ENCODE assay signal across 8 cellular contexts in the genomic region with DNA sequence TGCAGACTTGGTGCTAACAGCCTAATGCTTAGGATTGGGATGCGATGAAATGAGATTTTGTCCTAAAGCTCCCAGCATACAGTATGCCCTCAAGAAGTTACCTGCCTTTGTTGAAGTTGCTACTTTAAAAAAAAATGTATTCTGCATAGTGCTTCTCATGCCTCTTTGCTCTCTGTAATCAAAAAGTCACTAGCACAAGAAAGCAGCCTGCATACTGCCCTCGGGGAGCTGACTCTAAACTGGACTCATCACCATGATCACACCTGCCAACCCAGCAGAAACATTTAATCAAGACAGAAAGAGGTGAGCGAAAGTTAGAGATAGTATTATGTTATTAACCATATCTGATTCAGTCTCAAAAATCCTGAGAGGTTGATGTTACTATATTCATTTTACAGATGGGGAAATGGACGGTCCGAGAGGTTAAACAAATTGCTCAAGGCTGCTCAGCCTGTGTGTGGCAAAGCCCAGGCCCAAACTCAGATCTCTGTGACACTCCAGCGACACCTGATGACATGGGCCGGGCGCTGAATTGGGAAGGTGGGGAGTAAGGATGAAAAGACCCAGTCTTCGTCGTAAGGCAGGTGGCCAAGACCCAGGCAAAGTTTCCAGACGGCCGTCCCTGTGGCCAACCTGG. TPM values are rescaled to one million over a fixed set of nuclear protein-coding genes. Genes with fewer than 3 reads are reported as not detected.
DNase-seq lines count a peak whose midpoint lies in the region; ATAC-seq, FAIRE-seq and TF ChIP-seq lines count a peak whose summit lies in the region.

No MANE protein-coding gene starts in this region.

- H3K36me3 Mint-ChIP-seq in T-cell: no peaks in the 10 kb centered on the region

- H2AFZ ChIP-seq in HepG2 (ENCODE audit: low read length): no peak overlapping the region

- no peak for TF ChIP-seq RAD21 in HepG2 (CRISPR knock-in tag; IDR thresholded peaks at IDR 0.05)

- POLR2A ChIA-PET in T-cell (lab: Charles Lee): interaction anchor here in 1 of 2 donors (0.6 kb wide), 1 partner anchor 11 kb away, joined by 3 read pairs; no protein-coding TSS in a partner anchor
- POLR2A ChIA-PET in HepG2 (lab: Yijun Ruan, JAX): no interaction called here

- H3K4me1 ChIP-seq in BLaER1 treated with 17β-estradiol and CSF1 and Interleukin-3, amounts not matched to agents 10 nM and 100 nM: peaks cover 33 to 60% (median 52%) of the 10 kb centered on the region in 10 experiments
- H3K4me1 ChIP-seq in HepG2 (ENCODE audit: insufficient read depth, low read length): peaks cover 31% of the 10 kb centered on the region

- peak overlapping the region in 10 of 11 experiments; percentile 64 to 85 (median 77); a peak in 21 of 22 replicates for H3K27ac ChIP-seq in BLaER1 treated with 17β-estradiol and CSF1 and Interleukin-3, amounts not matched to agents 10 nM and 100 nM
- H3K27ac ChIP-seq in HepG2 (ENCODE audit: extremely low read length, insufficient read depth, low read length): no peak overlapping the region

- in situ Hi-C loops in HepG2 (cut with HindIII; ENCODE audit: extremely low pct_ligation_motif_present, low pct_unique_long_range_greater_than_20kb): no loop called here

- peak overlapping the region; percentile 78 to 83 (median 80) for H3K4me3 Mint-ChIP-seq in T-cell

- intact Hi-C loops in HepG2 (cut with micrococcal nuclease; ENCODE audit: unreplicated experiment): loop anchor here (2.0 kb wide), 1 partner anchor 34 kb away; no protein-coding TSS in a partner anchor
- intact Hi-C loops in posterior cingulate gyrus (cut with DNase I): no loop called here

- H3K9me3 ChIP-seq in BLaER1 treated with 17β-estradiol and CSF1 and Interleukin-3, amounts not matched to agents 10 nM and 100 nM (replicated peaks in 1 of 11): no peaks in the 10 kb centered on the region
- H3K9me3 ChIP-seq in HepG2 (ENCODE audit: low read length): no peaks in the 10 kb centered on the region

- DNase-seq in T-cell (peak in 3 of 34 experiments; percentile 1 to 15 (median 7)), HepG2 (ENCODE audit: low spot score) (no peak), NCI-H524 treated with DMSO at 0.1 percent for 48 hours (lab: John Stamatoyannopoulos, UW) (no peak), posterior cingulate gyrus (no peak), D721Med (ENCODE audit: insufficient read length, low spot score) (no peak), DMS153 treated with DMSO at 0.1 percent for 48 hours (lab: John Stamatoyannopoulos, UW; ENCODE audit: unreplicated experiment) (no peak)

- no peaks in the 10 kb centered on the region for H3K79me2 ChIP-seq in HepG2 (ENCODE audit: insufficient read depth, low read length)

- H3K4me3 ChIP-seq in BLaER1 treated with 17β-estradiol and CSF1 and Interleukin-3, amounts not matched to agents 10 nM and 100 nM: peak overlapping the region; percentile 62 to 82 (median 72)
- H3K4me3 ChIP-seq in HepG2 (replicated peaks in 1 of 3; ENCODE audit: insufficient read depth in 1 of 3, low read depth in 2 of 3, low read length in 3 of 3): peak overlapping the region; percentile 45 to 72 (median 62)

- H3K27me3 ChIP-seq in BLaER1 treated with 17β-estradiol and CSF1 and Interleukin-3, amounts not matched to agents 10 nM and 100 nM: peaks cover 0 to 8% (median 0%) of the 10 kb centered on the region in 11 experiments; a peak in 2 of 22 replicates
- peaks cover 16 to 73% of the 10 kb centered on the region in 2 experiments for H3K27me3 ChIP-seq in HepG2 (ENCODE audit: control insufficient read depth in 1 of 2, insufficient read depth in 2 of 2, low read length in 2 of 2)

- peak overlapping the region in 1 of 2 donors; percentile 72 for H3K27ac Mint-ChIP-seq in T-cell

- H3K9me3 Mint-ChIP-seq in T-cell: no peaks in the 10 kb centered on the region

- H3K4me1 Mint-ChIP-seq in T-cell: peaks cover 37 to 57% (median 48%) of the 10 kb centered on the region in 3 donors

- WGBS in HepG2 (ENCODE audit: low lambda C conversion rate): 26% methylated on average over 7 of the region's 12 CpGs

- CTCF ChIA-PET in T-cell (lab: Charles Lee): interaction anchor here in 1 of 2 donors (1.0 kb wide), 1 partner anchor 48 kb away, joined by 3 read pairs; no protein-coding TSS in a partner anchor
- CTCF ChIA-PET in HepG2 (lab: Yijun Ruan, JAX; ENCODE audit: low intra/inter-chr PET ratio, low total read pairs): interaction anchor here (0.8 to 1.4 kb wide), 2 partner anchors 84 to 297 kb away, joined by 3 to 5 read pairs; no protein-coding TSS in a partner anchor

- peak overlapping the region; percentile 70 to 85 (median 82); a peak in 21 of 22 replicates for H3K9ac ChIP-seq in BLaER1 treated with 17β-estradiol and CSF1 and Interleukin-3, amounts not matched to agents 10 nM and 100 nM
- H3K9ac ChIP-seq in HepG2 (ENCODE audit: insufficient read depth, low read depth, low read length): no peak overlapping the region

- H4K20me1 ChIP-seq in BLaER1 treated with 17β-estradiol and CSF1 and Interleukin-3, amounts not matched to agents 10 nM and 100 nM: peaks cover 0 to 7% (median 0%) of the 10 kb centered on the region in 11 experiments; a peak in 3 of 22 replicates
- no peaks in the 10 kb centered on the region for H4K20me1 ChIP-seq in HepG2 (ENCODE audit: insufficient read depth, low read length)

- peak; percentile 6 for ATAC-seq in GM21526 (IDR thresholded peaks at IDR 0.05; ENCODE audit: low FRiP score, unreplicated experiment)
- ATAC-seq in T-cell (replicated peaks in 1 of 4): no peak
- ATAC-seq in HepG2: peak; percentile 12; the same call in 2 of the 3 replicates

- BruUV-seq in HepG2 (replicated peaks; lab: Mats Ljungman, UMichigan): no TSS peak

- peaks cover 0 to 7% of the 10 kb centered on the region in 2 donors for H3K27me3 Mint-ChIP-seq in T-cell

- TF ChIP-seq CTCF in HepG2 (CRISPR knock-in tag; IDR thresholded peaks at IDR 0.05) (no peak), D721Med (IDR thresholded peaks at IDR 0.05; ENCODE audit: insufficient read depth, missing control alignments) (no peak)

- no peak for FAIRE-seq in HepG2 (lab: Jason Lieb, UNC)
- FAIRE-seq in D721Med (lab: Jason Lieb, UNC): no peak

- peaks cover 0 to 38% (median 34%) of the 10 kb centered on the region in 11 experiments; a peak in 20 of 22 replicates for H3K36me3 ChIP-seq in BLaER1 treated with 17β-estradiol and CSF1 and Interleukin-3, amounts not matched to agents 10 nM and 100 nM
- no peaks in the 10 kb centered on the region for H3K36me3 ChIP-seq in HepG2 (replicated peaks in 1 of 2; ENCODE audit: control insufficient read depth in 1 of 2, insufficient read depth in 2 of 2, low read length in 2 of 2)

- TF ChIP-seq POLR2A in HepG2 (IDR thresholded peaks at IDR 0.05; ENCODE audit: insufficient read depth in 1 of 2, low read depth in 2 of 2, low read length in 2 of 2): no peak

- H3K4me2 ChIP-seq in BLaER1 treated with 17β-estradiol and CSF1 and Interleukin-3, amounts not matched to agents 10 nM and 100 nM: peak overlapping the region; percentile 89 to 99 (median 97)
- H3K4me2 ChIP-seq in HepG2 (ENCODE audit: low read depth, low read length): peak overlapping the region; percentile 84

- TF ChIP-seq EP300 in HepG2 (IDR thresholded peaks at IDR 0.05; ENCODE audit: low read depth in 2 of 2, low read length in 2 of 2) (no peak), HepG2 (CRISPR knock-in tag; IDR thresholded peaks at IDR 0.05; ENCODE audit: borderline replicate concordance) (no peak)

TF ChIP-seq in HepG2, 621 proteins besides CTCF, POLR2A, EP300 and RAD21 (continues in another document):
- TF ChIP-seq KMT2B (CRISPR knock-in tag; IDR thresholded peaks at IDR 0.05) (no peak), SRF (IDR thresholded peaks at IDR 0.05; ENCODE audit: low read depth, low read length) (no peak), CBX2 (IDR thresholded peaks at IDR 0.05; ENCODE audit: low read depth, low read length) (no peak), CBX2 (CRISPR knock-in tag; IDR thresholded peaks at IDR 0.05; ENCODE audit: low read depth) (no peak), ZNF501 (CRISPR knock-in tag; IDR thresholded peaks at IDR 0.05) (peak; percentile 64; the same call in 1 of the 2 replicates), GATAD1 (CRISPR knock-in tag; IDR thresholded peaks at IDR 0.05) (no peak), E2F2 (CRISPR knock-in tag; IDR thresholded peaks at IDR 0.05; ENCODE audit: borderline replicate concordance) (no peak)

RNA-seq across cellular contexts. Expression of gene BATF3, which starts 1.1 kb away (rescaled TPM):
- 1 to 10 TPM in 3 of 5 donors, under 1 TPM in 2; 0.30 to 3.2 (median 2.1) TPM for total RNA-seq in T-cell
- not detected in 2 replicates for total RNA-seq in HepG2 (2016; rRNA removed; fragmentation: Illumina TruSeq; extraction: Trizol)
- not detected in 2 replicates for total RNA-seq in HepG2 (2016; cell fraction: cytosol; rRNA removed; fragmentation: Illumina TruSeq; extraction: Trizol; ENCODE audit: low read depth)
- not detected in 2 replicates for total RNA-seq in HepG2 (2016; cell fraction: insoluble cytoplasmic fraction; rRNA removed; fragmentation: Illumina TruSeq; extraction: Trizol)
- total RNA-seq in HepG2 (2016; cell fraction: membrane; rRNA removed; fragmentation: Illumina TruSeq; extraction: Trizol): not detected in 2 replicates
- total RNA-seq in HepG2 (2016; cell fraction: nucleus; rRNA removed; fragmentation: Illumina TruSeq; extraction: Trizol): not detected in 2 replicates
- polyA plus RNA-seq in HepG2 (2011; rRNA removed): 0.13 and 0.40 TPM in 2 replicates
- 0.23 and 0.35 TPM in 2 replicates for polyA plus RNA-seq in HepG2 (2011; cell fraction: cytosol; rRNA removed)
- 0.10 TPM in 1 of 2 replicates, not detected in the other for polyA plus RNA-seq in HepG2 (2011; cell fraction: nucleus; rRNA removed)
- 0.47 TPM in 1 of 2 replicates, not detected in the other for polyA plus RNA-seq in HepG2 (2012)
- 0.18 and 0.19 TPM in 2 replicates for polyA plus RNA-seq in HepG2 (2016; cell fraction: cytosol; fragmentation: Illumina TruSeq; extraction: Trizol; ENCODE audit: low read depth)
- polyA plus RNA-seq in HepG2 (2016; cell fraction: insoluble cytoplasmic fraction; fragmentation: Illumina TruSeq; extraction: Trizol; ENCODE audit: low read depth): not detected in 2 replicates
- polyA plus RNA-seq in HepG2 (2016; cell fraction: membrane; fragmentation: Illumina TruSeq; extraction: Trizol; ENCODE audit: low read depth): 0.34 TPM in 1 of 2 replicates, not detected in the other
- polyA plus RNA-seq in HepG2 (2016; cell fraction: nucleus; fragmentation: Illumina TruSeq; extraction: Trizol; ENCODE audit: insufficient read depth, low read depth): not detected in 2 replicates
- 0.26 TPM in 1 of 2 replicates, not detected in the other for polyA minus RNA-seq in HepG2 (2011; rRNA and poly(A)+ RNA removed; ENCODE audit: low replicate concordance)
- polyA minus RNA-seq in HepG2 (2011; cell fraction: cytosol; rRNA and poly(A)+ RNA removed): not detected in 2 replicates
- not detected in 2 replicates for polyA minus RNA-seq in HepG2 (2011; cell fraction: nucleus; rRNA and poly(A)+ RNA removed)

Comparison
In these comparisons a context has a peak if more than half of its experiments do, and no peak if none do; other contexts are left out.
1. ATAC-seq: peak in GM21526 (single experiment) and HepG2 (single experiment); none in T-cell (0 of 4).